2 cellular contexts compared by ENCODE assay signal in the genomic region with DNA sequence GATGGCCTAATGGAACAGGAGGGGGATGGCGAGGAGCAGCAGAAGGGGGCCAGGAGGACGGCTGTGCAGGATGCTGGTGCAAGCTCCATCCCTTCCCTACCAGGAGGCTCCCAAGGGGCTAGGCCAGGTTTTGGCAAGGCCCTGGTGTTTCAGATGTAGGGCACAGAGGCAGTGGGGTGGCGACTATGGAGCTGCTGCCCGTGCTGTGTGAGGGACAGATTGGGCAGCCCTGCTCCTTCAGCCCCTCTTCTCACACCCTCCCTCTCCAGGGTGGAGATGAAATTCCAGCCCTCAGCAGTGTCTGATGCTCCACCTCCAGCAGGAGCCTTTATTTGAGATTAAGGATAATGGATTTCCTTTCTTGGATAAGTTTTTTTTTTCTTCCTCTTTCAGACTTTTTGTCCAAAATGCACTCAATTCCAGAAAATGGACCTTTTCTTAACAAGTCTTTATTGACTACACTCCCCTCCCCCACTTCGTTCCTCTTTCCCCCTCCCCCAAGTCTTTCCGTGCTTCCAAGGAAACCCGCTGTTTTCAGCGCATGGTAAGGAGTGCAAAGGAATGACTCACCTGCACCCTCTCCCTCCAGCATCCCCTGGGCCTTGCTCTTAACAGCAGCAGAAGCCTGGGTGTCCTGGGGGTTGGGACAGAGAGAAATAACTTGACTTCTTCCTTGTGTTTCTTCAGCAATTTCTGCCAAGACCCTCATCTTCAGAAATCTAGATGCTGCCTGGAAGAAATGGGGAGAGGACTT.
A peak's percentile ranks its signal among the peaks of the same experiment; 100 is the strongest.
TF ChIP-seq lines count a peak whose summit lies in the region.

No MANE protein-coding gene starts in this region.

TF ChIP-seq in IMR-90, 13 proteins besides CTCF, POLR2A, EP300 and RAD21:
- TF ChIP-seq MAZ (IDR thresholded peaks at IDR 0.05; ENCODE audit: borderline replicate concordance, low read depth, low read length) (0 out of 2 replicates have a peak, but pooled peaks have one; percentile 23), MAFK (IDR thresholded peaks at IDR 0.05; ENCODE audit: low read depth, low read length) (no peak)

TF ChIP-seq in H1, 55 proteins besides CTCF, POLR2A, EP300 and RAD21:
- peak; percentile 22; the same call in 1 of the 2 replicates for TF ChIP-seq E2F6 (IDR thresholded peaks at IDR 0.05)
- 0 out of 2 replicates have a peak, but pooled peaks have one; percentile 14 for TF ChIP-seq TBP (IDR thresholded peaks at IDR 0.05; ENCODE audit: low read depth, low read length)
- TF ChIP-seq, protein P1, sequence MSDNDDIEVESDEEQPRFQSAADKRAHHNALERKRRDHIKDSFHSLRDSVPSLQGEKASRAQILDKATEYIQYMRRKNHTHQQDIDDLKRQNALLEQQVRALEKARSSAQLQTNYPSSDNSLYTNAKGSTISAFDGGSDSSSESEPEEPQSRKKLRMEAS (IDR thresholded peaks at IDR 0.05) = peak; percentile 73
- TF ChIP-seq JUND (IDR thresholded peaks at IDR 0.05; ENCODE audit: low read length) = peak; percentile 92
- no peak for TF ChIP-seq EZH2 (IDR thresholded peaks at IDR 0.05; ENCODE audit: low read depth, low read length, severe bottlenecking)
- 0 out of 2 replicates have a peak, but pooled peaks have one; percentile 8 for TF ChIP-seq SP1 (IDR thresholded peaks at IDR 0.05; ENCODE audit: low read depth, low read length)
- peak; percentile 58 for TF ChIP-seq JUN (IDR thresholded peaks at IDR 0.05; ENCODE audit: low read depth, low read length)
- TF ChIP-seq SP2 (IDR thresholded peaks at IDR 0.05; ENCODE audit: low read length) = no peak
- no peak for TF ChIP-seq NRF1 (IDR thresholded peaks at IDR 0.05; ENCODE audit: low read depth, low read length)
- TF ChIP-seq SAP30 (IDR thresholded peaks at IDR 0.05; ENCODE audit: insufficient read depth, insufficient replicate concordance, low read length) = no peak
- TF ChIP-seq CHD2 (IDR thresholded peaks at IDR 0.05; ENCODE audit: low read length) = no peak; the same call in 1 of the 2 replicates
- 0 out of 2 replicates have a peak, but pooled peaks have one; percentile 37 for TF ChIP-seq TEAD4 (IDR thresholded peaks at IDR 0.05; ENCODE audit: low read depth, low read length)
- TF ChIP-seq POLR2AphosphoS5 (IDR thresholded peaks at IDR 0.05; ENCODE audit: low read depth, low read length) = no peak
- no peak for TF ChIP-seq RXRA (IDR thresholded peaks at IDR 0.05; ENCODE audit: insufficient read depth, low read depth, low read length)
- TF ChIP-seq MAFK (IDR thresholded peaks at IDR 0.05; ENCODE audit: low read depth, low read length) = no peak
- peak; percentile 56; the same call in 1 of the 2 replicates for TF ChIP-seq RBBP5 (IDR thresholded peaks at IDR 0.05; ENCODE audit: borderline replicate concordance, low read depth, low read length)
- peak; percentile 85 for TF ChIP-seq KDM1A (IDR thresholded peaks at IDR 0.05; ENCODE audit: borderline replicate concordance, low read length)
- 0 out of 2 replicates have a peak, but pooled peaks have one; percentile 26 for TF ChIP-seq ATF2 (IDR thresholded peaks at IDR 0.05; ENCODE audit: low read length)
- TF ChIP-seq BCL11A (IDR thresholded peaks at IDR 0.05; ENCODE audit: low read depth in 2 of 2, low read length in 2 of 2) = peak in 1 of 2 experiments; percentile 5
